1 cellular context compared by ENCODE assay signal in genomic region chr1:15145327-15145726, GRCh38.
TF ChIP-seq lines count a peak whose summit lies in the region.

No MANE protein-coding gene starts in this region.

TF ChIP-seq in HepG2, 621 proteins besides CTCF, POLR2A, EP300 and RAD21 (continued from another document and continues in another):
- TF ChIP-seq, protein P1, sequence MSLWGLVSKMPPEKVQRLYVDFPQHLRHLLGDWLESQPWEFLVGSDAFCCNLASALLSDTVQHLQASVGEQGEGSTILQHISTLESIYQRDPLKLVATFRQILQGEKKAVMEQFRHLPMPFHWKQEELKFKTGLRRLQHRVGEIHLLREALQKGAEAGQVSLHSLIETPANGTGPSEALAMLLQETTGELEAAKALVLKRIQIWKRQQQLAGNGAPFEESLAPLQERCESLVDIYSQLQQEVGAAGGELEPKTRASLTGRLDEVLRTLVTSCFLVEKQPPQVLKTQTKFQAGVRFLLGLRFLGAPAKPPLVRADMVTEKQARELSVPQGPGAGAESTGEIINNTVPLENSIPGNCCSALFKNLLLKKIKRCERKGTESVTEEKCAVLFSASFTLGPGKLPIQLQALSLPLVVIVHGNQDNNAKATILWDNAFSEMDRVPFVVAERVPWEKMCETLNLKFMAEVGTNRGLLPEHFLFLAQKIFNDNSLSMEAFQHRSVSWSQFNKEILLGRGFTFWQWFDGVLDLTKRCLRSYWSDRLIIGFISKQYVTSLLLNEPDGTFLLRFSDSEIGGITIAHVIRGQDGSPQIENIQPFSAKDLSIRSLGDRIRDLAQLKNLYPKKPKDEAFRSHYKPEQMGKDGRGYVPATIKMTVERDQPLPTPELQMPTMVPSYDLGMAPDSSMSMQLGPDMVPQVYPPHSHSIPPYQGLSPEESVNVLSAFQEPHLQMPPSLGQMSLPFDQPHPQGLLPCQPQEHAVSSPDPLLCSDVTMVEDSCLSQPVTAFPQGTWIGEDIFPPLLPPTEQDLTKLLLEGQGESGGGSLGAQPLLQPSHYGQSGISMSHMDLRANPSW (CRISPR knock-in tag; IDR thresholded peaks at IDR 0.05; ENCODE audit: borderline replicate concordance) = no peak
- TF ChIP-seq KDM1A (CRISPR knock-in tag; IDR thresholded peaks at IDR 0.05) (peak; percentile 63; the same call in 1 of the 2 replicates), ZFP37 (CRISPR knock-in tag; IDR thresholded peaks at IDR 0.05; ENCODE audit: borderline replicate concordance) (no peak), ARNTL (CRISPR knock-in tag; IDR thresholded peaks at IDR 0.05) (0 out of 2 replicates have a peak, but pooled peaks have one; percentile 21), FOXO1 (CRISPR knock-in tag; IDR thresholded peaks at IDR 0.05) (peak; percentile 88), MTF2 (CRISPR knock-in tag; IDR thresholded peaks at IDR 0.05; ENCODE audit: borderline replicate concordance) (no peak), ASH2L (IDR thresholded peaks at IDR 0.05; ENCODE audit: insufficient read length, low read depth, low read length) (no peak), ZNF615 (CRISPR knock-in tag; IDR thresholded peaks at IDR 0.05; ENCODE audit: borderline replicate concordance) (no peak), ATF4 (CRISPR knock-in tag; IDR thresholded peaks at IDR 0.05) (no peak), NCOA5 (CRISPR knock-in tag; IDR thresholded peaks at IDR 0.05) (no peak), TFAP4 (IDR thresholded peaks at IDR 0.05; ENCODE audit: borderline replicate concordance, low read depth) (peak; percentile 53; the same call in 1 of the 2 replicates), ZNF737 (CRISPR knock-in tag; IDR thresholded peaks at IDR 0.05; ENCODE audit: borderline replicate concordance) (no peak), KLF13 (CRISPR knock-in tag; IDR thresholded peaks at IDR 0.05) (no peak), YY1 (IDR thresholded peaks at IDR 0.05; ENCODE audit: insufficient read depth, insufficient replicate concordance, low read depth, low read length) (no peak), BATF2 (CRISPR knock-in tag; IDR thresholded peaks at IDR 0.05) (no peak), CREB1 (IDR thresholded peaks at IDR 0.05) (no peak), CREB1 (CRISPR knock-in tag; IDR thresholded peaks at IDR 0.05) (peak; percentile 72), HES4 (CRISPR knock-in tag; IDR thresholded peaks at IDR 0.05; ENCODE audit: borderline replicate concordance) (no peak), ZNF24 (IDR thresholded peaks at IDR 0.05) (no peak), NONO (IDR thresholded peaks at IDR 0.05) (no peak), NONO (CRISPR knock-in tag; conservative IDR thresholded peaks at IDR 0.05) (peak; percentile 74), MIER3 (CRISPR knock-in tag; IDR thresholded peaks at IDR 0.05; ENCODE audit: borderline replicate concordance) (no peak), XBP1 (CRISPR knock-in tag; IDR thresholded peaks at IDR 0.05) (no peak), GPN1 (CRISPR knock-in tag; IDR thresholded peaks at IDR 0.05; ENCODE audit: borderline replicate concordance) (no peak), SP1 (IDR thresholded peaks at IDR 0.05) (no peak), SP1 (CRISPR knock-in tag; IDR thresholded peaks at IDR 0.05) (no peak), ZNF710 (CRISPR knock-in tag; IDR thresholded peaks at IDR 0.05; ENCODE audit: borderline replicate concordance) (0 out of 2 replicates have a peak, but pooled peaks have one; percentile 26), JUNB (CRISPR knock-in tag; IDR thresholded peaks at IDR 0.05; ENCODE audit: borderline replicate concordance) (peak; percentile 15; the same call in 1 of the 2 replicates), CEBPG (CRISPR knock-in tag; IDR thresholded peaks at IDR 0.05) (peak; percentile 96), EHMT2 (IDR thresholded peaks at IDR 0.05; ENCODE audit: borderline replicate concordance, low read depth, low read length) (no peak), ZNF75D (CRISPR knock-in tag; IDR thresholded peaks at IDR 0.05; ENCODE audit: borderline replicate concordance) (no peak), ZNF841 (CRISPR knock-in tag; IDR thresholded peaks at IDR 0.05; ENCODE audit: borderline replicate concordance) (no peak), ZMYM4 (CRISPR knock-in tag; IDR thresholded peaks at IDR 0.05) (peak; percentile 33; the same call in 1 of the 2 replicates)
- TF ChIP-seq, protein P2, sequence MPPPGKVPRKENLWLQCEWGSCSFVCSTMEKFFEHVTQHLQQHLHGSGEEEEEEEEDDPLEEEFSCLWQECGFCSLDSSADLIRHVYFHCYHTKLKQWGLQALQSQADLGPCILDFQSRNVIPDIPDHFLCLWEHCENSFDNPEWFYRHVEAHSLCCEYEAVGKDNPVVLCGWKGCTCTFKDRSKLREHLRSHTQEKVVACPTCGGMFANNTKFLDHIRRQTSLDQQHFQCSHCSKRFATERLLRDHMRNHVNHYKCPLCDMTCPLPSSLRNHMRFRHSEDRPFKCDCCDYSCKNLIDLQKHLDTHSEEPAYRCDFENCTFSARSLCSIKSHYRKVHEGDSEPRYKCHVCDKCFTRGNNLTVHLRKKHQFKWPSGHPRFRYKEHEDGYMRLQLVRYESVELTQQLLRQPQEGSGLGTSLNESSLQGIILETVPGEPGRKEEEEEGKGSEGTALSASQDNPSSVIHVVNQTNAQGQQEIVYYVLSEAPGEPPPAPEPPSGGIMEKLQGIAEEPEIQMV (CRISPR knock-in tag; IDR thresholded peaks at IDR 0.05; ENCODE audit: low read depth) = 0 out of 2 replicates have a peak, but pooled peaks have one; percentile 51
- TF ChIP-seq, protein P3, sequence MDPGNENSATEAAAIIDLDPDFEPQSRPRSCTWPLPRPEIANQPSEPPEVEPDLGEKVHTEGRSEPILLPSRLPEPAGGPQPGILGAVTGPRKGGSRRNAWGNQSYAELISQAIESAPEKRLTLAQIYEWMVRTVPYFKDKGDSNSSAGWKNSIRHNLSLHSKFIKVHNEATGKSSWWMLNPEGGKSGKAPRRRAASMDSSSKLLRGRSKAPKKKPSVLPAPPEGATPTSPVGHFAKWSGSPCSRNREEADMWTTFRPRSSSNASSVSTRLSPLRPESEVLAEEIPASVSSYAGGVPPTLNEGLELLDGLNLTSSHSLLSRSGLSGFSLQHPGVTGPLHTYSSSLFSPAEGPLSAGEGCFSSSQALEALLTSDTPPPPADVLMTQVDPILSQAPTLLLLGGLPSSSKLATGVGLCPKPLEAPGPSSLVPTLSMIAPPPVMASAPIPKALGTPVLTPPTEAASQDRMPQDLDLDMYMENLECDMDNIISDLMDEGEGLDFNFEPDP (CRISPR knock-in tag; conservative IDR thresholded peaks at IDR 0.05) = no peak
- TF ChIP-seq, protein P4, sequence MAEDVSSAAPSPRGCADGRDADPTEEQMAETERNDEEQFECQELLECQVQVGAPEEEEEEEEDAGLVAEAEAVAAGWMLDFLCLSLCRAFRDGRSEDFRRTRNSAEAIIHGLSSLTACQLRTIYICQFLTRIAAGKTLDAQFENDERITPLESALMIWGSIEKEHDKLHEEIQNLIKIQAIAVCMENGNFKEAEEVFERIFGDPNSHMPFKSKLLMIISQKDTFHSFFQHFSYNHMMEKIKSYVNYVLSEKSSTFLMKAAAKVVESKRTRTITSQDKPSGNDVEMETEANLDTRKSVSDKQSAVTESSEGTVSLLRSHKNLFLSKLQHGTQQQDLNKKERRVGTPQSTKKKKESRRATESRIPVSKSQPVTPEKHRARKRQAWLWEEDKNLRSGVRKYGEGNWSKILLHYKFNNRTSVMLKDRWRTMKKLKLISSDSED (CRISPR knock-in tag; IDR thresholded peaks at IDR 0.05) = no peak
- TF ChIP-seq, protein P5, sequence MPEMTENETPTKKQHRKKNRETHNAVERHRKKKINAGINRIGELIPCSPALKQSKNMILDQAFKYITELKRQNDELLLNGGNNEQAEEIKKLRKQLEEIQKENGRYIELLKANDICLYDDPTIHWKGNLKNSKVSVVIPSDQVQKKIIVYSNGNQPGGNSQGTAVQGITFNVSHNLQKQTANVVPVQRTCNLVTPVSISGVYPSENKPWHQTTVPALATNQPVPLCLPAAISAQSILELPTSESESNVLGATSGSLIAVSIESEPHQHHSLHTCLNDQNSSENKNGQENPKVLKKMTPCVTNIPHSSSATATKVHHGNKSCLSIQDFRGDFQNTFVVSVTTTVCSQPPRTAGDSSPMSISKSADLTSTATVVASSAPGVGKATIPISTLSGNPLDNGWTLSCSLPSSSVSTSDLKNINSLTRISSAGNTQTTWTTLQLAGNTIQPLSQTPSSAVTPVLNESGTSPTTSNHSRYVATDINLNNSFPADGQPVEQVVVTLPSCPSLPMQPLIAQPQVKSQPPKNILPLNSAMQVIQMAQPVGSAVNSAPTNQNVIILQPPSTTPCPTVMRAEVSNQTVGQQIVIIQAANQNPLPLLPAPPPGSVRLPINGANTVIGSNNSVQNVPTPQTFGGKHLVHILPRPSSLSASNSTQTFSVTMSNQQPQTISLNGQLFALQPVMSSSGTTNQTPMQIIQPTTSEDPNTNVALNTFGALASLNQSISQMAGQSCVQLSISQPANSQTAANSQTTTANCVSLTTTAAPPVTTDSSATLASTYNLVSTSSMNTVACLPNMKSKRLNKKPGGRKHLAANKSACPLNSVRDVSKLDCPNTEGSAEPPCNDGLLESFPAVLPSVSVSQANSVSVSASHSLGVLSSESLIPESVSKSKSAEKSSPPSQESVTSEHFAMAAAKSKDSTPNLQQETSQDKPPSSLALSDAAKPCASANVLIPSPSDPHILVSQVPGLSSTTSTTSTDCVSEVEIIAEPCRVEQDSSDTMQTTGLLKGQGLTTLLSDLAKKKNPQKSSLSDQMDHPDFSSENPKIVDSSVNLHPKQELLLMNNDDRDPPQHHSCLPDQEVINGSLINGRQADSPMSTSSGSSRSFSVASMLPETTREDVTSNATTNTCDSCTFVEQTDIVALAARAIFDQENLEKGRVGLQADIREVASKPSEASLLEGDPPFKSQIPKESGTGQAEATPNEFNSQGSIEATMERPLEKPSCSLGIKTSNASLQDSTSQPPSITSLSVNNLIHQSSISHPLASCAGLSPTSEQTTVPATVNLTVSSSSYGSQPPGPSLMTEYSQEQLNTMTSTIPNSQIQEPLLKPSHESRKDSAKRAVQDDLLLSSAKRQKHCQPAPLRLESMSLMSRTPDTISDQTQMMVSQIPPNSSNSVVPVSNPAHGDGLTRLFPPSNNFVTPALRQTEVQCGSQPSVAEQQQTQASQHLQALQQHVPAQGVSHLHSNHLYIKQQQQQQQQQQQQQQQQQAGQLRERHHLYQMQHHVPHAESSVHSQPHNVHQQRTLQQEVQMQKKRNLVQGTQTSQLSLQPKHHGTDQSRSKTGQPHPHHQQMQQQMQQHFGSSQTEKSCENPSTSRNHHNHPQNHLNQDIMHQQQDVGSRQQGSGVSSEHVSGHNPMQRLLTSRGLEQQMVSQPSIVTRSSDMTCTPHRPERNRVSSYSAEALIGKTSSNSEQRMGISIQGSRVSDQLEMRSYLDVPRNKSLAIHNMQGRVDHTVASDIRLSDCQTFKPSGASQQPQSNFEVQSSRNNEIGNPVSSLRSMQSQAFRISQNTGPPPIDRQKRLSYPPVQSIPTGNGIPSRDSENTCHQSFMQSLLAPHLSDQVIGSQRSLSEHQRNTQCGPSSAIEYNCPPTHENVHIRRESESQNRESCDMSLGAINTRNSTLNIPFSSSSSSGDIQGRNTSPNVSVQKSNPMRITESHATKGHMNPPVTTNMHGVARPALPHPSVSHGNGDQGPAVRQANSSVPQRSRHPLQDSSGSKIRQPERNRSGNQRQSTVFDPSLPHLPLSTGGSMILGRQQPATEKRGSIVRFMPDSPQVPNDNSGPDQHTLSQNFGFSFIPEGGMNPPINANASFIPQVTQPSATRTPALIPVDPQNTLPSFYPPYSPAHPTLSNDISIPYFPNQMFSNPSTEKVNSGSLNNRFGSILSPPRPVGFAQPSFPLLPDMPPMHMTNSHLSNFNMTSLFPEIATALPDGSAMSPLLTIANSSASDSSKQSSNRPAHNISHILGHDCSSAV (CRISPR knock-in tag; IDR thresholded peaks at IDR 0.05; ENCODE audit: borderline replicate concordance) = no peak
- TF ChIP-seq, protein P6, sequence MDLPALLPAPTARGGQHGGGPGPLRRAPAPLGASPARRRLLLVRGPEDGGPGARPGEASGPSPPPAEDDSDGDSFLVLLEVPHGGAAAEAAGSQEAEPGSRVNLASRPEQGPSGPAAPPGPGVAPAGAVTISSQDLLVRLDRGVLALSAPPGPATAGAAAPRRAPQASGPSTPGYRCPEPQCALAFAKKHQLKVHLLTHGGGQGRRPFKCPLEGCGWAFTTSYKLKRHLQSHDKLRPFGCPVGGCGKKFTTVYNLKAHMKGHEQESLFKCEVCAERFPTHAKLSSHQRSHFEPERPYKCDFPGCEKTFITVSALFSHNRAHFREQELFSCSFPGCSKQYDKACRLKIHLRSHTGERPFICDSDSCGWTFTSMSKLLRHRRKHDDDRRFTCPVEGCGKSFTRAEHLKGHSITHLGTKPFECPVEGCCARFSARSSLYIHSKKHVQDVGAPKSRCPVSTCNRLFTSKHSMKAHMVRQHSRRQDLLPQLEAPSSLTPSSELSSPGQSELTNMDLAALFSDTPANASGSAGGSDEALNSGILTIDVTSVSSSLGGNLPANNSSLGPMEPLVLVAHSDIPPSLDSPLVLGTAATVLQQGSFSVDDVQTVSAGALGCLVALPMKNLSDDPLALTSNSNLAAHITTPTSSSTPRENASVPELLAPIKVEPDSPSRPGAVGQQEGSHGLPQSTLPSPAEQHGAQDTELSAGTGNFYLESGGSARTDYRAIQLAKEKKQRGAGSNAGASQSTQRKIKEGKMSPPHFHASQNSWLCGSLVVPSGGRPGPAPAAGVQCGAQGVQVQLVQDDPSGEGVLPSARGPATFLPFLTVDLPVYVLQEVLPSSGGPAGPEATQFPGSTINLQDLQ (CRISPR knock-in tag; IDR thresholded peaks at IDR 0.05) = no peak
